ENCODE assay signal across 20 cellular contexts in the genomic region with DNA sequence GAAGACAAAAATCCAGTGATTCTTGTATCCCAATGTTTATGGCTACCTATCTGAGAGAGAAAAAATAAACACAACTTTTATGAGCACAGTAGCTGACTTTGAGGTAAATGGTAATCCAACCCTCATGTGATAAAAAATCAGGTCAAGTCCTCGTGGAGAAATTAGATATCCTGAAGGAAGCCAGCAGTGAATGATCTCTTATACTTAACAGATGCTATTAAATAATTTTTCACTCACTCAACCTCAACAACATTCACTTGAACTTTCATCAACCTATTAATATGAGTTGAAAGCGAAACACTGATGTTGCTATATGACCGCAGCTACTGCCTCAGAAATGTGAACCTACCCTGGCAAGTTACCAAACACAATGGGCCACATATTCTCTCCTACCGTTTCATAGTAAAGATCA.
DNase-seq lines count a peak whose midpoint lies in the region; ATAC-seq, FAIRE-seq and TF ChIP-seq lines count a peak whose summit lies in the region.
"Had no signal": no experiment of that assay in that cellular context is flagged by ENCODE, and none has a peak within 500 bp of the region (broad histone marks: within the 10 kb centered on the region; RNA-seq: fewer than 3 reads in every experiment).

No MANE protein-coding gene starts in this region.

- H3K4me1 Mint-ChIP-seq in naive thymus-derived CD8-positive, alpha-beta T cell = no peaks in the 10 kb centered on the region
- H3K4me1 Mint-ChIP-seq: CD14-positive monocyte had no signal

- no peak overlapping the region for H2AFZ ChIP-seq in HepG2 (ENCODE audit: low read length)

- intact Hi-C loops in HepG2 (cut with micrococcal nuclease; ENCODE audit: unreplicated experiment) = no loop called here
- intact Hi-C loops in right lobe of liver (cut with DNase I) = no loop called here
- intact Hi-C loops in left colon (cut with DNase I, micrococcal nuclease) = no loop called here

- TF ChIP-seq POLR2A in HepG2 (IDR thresholded peaks at IDR 0.05; ENCODE audit: insufficient read depth in 1 of 2, low read depth in 2 of 2, low read length in 2 of 2) (no peak), right lobe of liver (IDR thresholded peaks at IDR 0.05) (no peak)

- BruUV-seq in HepG2 (replicated peaks; lab: Mats Ljungman, UMichigan) = no TSS peak

- H3K9ac ChIP-seq in HepG2 (ENCODE audit: insufficient read depth, low read depth, low read length) = no peak overlapping the region

- FAIRE-seq in HepG2 (lab: Jason Lieb, UNC) (no peak), small intestine (lab: Jason Lieb, UNC) (no peak)

- WGBS in HepG2 (ENCODE audit: low lambda C conversion rate) = 76% methylated on average over 4 of the region's 4 CpGs
- WGBS in right lobe of liver (ENCODE audit: insufficient coverage, low coverage, low lambda C conversion rate, missing lambda C conversion rate) = 44% methylated on average over 4 of the region's 4 CpGs
- WGBS in small intestine, 3 donors = 15 to 42% (median 29%) methylated on average over 4 of the region's 4 CpGs

- TF ChIP-seq RAD21 in HepG2 (CRISPR knock-in tag; IDR thresholded peaks at IDR 0.05) = no peak

- H3K27ac ChIP-seq in HepG2 (ENCODE audit: extremely low read length, insufficient read depth, low read length) (no peak overlapping the region), right lobe of liver (no peak overlapping the region), small intestine (ENCODE audit: low read depth in 1 of 2, low read length in 1 of 2) (no peak overlapping the region)
- H3K27ac ChIP-seq: adrenal gland, sigmoid colon had no signal

- H3K36me3 ChIP-seq in HepG2 (replicated peaks in 1 of 2; ENCODE audit: control insufficient read depth in 1 of 2, insufficient read depth in 2 of 2, low read length in 2 of 2) (peaks cover 0 to 24% of the 10 kb centered on the region in 2 experiments; a peak in 3 of 5 replicates), right lobe of liver (no peaks in the 10 kb centered on the region), small intestine (ENCODE audit: control insufficient read depth in 2 of 2, insufficient read depth in 2 of 2, low read length in 2 of 2) (no peaks in the 10 kb centered on the region)
- H3K36me3 ChIP-seq: adrenal gland, MG63, sigmoid colon had no signal

- H3K27me3 ChIP-seq in HepG2 (ENCODE audit: control insufficient read depth in 1 of 2, insufficient read depth in 2 of 2, low read length in 2 of 2) = no peaks in the 10 kb centered on the region
- peaks cover 0 to 37% of the 10 kb centered on the region in 2 donors for H3K27me3 ChIP-seq in right lobe of liver
- H3K27me3 ChIP-seq in small intestine (ENCODE audit: control insufficient read depth in 2 of 2, insufficient read depth in 2 of 2, low read length in 2 of 2) = no peaks in the 10 kb centered on the region
- H3K27me3 ChIP-seq: MG63, sigmoid colon had no signal

- TF ChIP-seq EP300 in HepG2 (IDR thresholded peaks at IDR 0.05; ENCODE audit: low read depth in 2 of 2, low read length in 2 of 2) = no peak
- no peak for TF ChIP-seq EP300 in HepG2 (CRISPR knock-in tag; IDR thresholded peaks at IDR 0.05; ENCODE audit: borderline replicate concordance)

- H3K36me3 Mint-ChIP-seq in naive thymus-derived CD8-positive, alpha-beta T cell = no peaks in the 10 kb centered on the region
- H3K36me3 Mint-ChIP-seq: CD14-positive monocyte had no signal

- peaks cover 88% of the 10 kb centered on the region for H3K79me2 ChIP-seq in HepG2 (ENCODE audit: insufficient read depth, low read length)

- TF ChIP-seq CTCF in HepG2 (CRISPR knock-in tag; IDR thresholded peaks at IDR 0.05) (no peak), right lobe of liver (IDR thresholded peaks at IDR 0.05) (no peak)

- CTCF ChIA-PET in HepG2 (lab: Yijun Ruan, JAX; ENCODE audit: low intra/inter-chr PET ratio, low total read pairs) = no interaction called here

- H3K4me2 ChIP-seq in HepG2 (ENCODE audit: low read depth, low read length) = no peak overlapping the region

- in situ Hi-C loops in HepG2 (cut with HindIII; ENCODE audit: extremely low pct_ligation_motif_present, low pct_unique_long_range_greater_than_20kb) = no loop called here

- POLR2A ChIA-PET in HepG2 (lab: Yijun Ruan, JAX) = no interaction called here
- POLR2A ChIA-PET in naive thymus-derived CD8-positive, alpha-beta T cell (lab: Charles Lee) = no interaction called here

- peaks cover 43% of the 10 kb centered on the region for H3K4me1 ChIP-seq in HepG2 (ENCODE audit: insufficient read depth, low read length)
- H3K4me1 ChIP-seq in right lobe of liver = peaks cover 0 to 8% (median 0%) of the 10 kb centered on the region in 4 donors
- no peaks in the 10 kb centered on the region for H3K4me1 ChIP-seq in small intestine (ENCODE audit: control insufficient read depth in 2 of 2, insufficient read depth in 1 of 2, low read depth in 1 of 2, low read length in 1 of 2)
- H3K4me1 ChIP-seq: adrenal gland, sigmoid colon had no signal

- no peak overlapping the region for H3K4me3 Mint-ChIP-seq in naive thymus-derived CD8-positive, alpha-beta T cell
- H3K4me3 Mint-ChIP-seq: CD14-positive monocyte; T-helper 1 cell treated with Interleukin-12 subunit alpha and Interleukin-12 subunit beta and Interleukin-4 antibody, amounts not matched to agents 30 μg/mL and 1 μg/mL, for 36 hours had no signal

- H3K9me3 Mint-ChIP-seq in naive thymus-derived CD8-positive, alpha-beta T cell = no peaks in the 10 kb centered on the region
- H3K9me3 Mint-ChIP-seq: T-helper 1 cell treated with Interleukin-12 subunit alpha and Interleukin-12 subunit beta and Interleukin-4 antibody, amounts not matched to agents 30 μg/mL and 1 μg/mL, for 36 hours had no signal

- DNase-seq in HepG2 (ENCODE audit: low spot score) = no peak
- DNase-seq in right lobe of liver = no peak
- DNase-seq in NCI-H2196 treated with DMSO at 0.1 percent for 48 hours (lab: John Stamatoyannopoulos, UW; ENCODE audit: unreplicated experiment) = peak; percentile 3
- DNase-seq in small intestine = peak; percentile 3
- DNase-seq in left colon = no peak
- no peak for DNase-seq in naive thymus-derived CD8-positive, alpha-beta T cell
- no peak for DNase-seq in NCI-H1694 treated with DMSO at 0.1 percent for 48 hours (lab: John Stamatoyannopoulos, UW)
- DNase-seq: activated CD4-positive, CD25-positive, alpha-beta regulatory T cell; adrenal gland; effector CD8-positive, alpha-beta T cell; glutamatergic neuron; islet precursor cell; MG63; NCI-H2081 treated with DMSO at 0.1 percent for 48 hours; SHP77; sigmoid colon; stimulated activated CD4-positive, alpha-beta T cell treated with anti-CD3 and anti-CD28 coated beads, Interleukin-2, amount 100 ng/mL, for 24 hours had no signal

- ATAC-seq in HepG2 (no peak), right lobe of liver (no peak), HG02981 (IDR thresholded peaks at IDR 0.05; ENCODE audit: unreplicated experiment) (peak; percentile 51), left colon (no peak)
- ATAC-seq in naive thymus-derived CD8-positive, alpha-beta T cell = no peak

- no peak overlapping the region for H3K27ac Mint-ChIP-seq in naive thymus-derived CD8-positive, alpha-beta T cell
- H3K27ac Mint-ChIP-seq: CD14-positive monocyte; T-helper 1 cell treated with Interleukin-12 subunit alpha and Interleukin-12 subunit beta and Interleukin-4 antibody, amounts not matched to agents 30 μg/mL and 1 μg/mL, for 36 hours had no signal

- H3K4me3 ChIP-seq in HepG2 (replicated peaks in 1 of 3; ENCODE audit: insufficient read depth in 1 of 3, low read depth in 2 of 3, low read length in 3 of 3) (no peak overlapping the region), right lobe of liver (no peak overlapping the region), small intestine (ENCODE audit: low read depth in 1 of 2, low read length in 2 of 2) (no peak overlapping the region)
- H3K4me3 ChIP-seq: adrenal gland, MG63, sigmoid colon had no signal

- H3K27me3 Mint-ChIP-seq in naive thymus-derived CD8-positive, alpha-beta T cell = no peaks in the 10 kb centered on the region

- H4K20me1 ChIP-seq in HepG2 (ENCODE audit: insufficient read depth, low read length) = peaks cover 88% of the 10 kb centered on the region

- no peaks in the 10 kb centered on the region for H3K9me3 ChIP-seq in HepG2 (ENCODE audit: low read length)
- H3K9me3 ChIP-seq in right lobe of liver = no peaks in the 10 kb centered on the region
- H3K9me3 ChIP-seq in small intestine (ENCODE audit: control insufficient read depth, low read depth) = no peaks in the 10 kb centered on the region
- H3K9me3 ChIP-seq: adrenal gland, MG63, sigmoid colon had no signal

TF ChIP-seq in HepG2, 621 proteins besides CTCF, POLR2A, EP300 and RAD21:
- TF ChIP-seq RBM22 (optimal IDR thresholded peaks at IDR 0.05; ENCODE audit: low read length) (peak; percentile 28), STAT5B (CRISPR knock-in tag; IDR thresholded peaks at IDR 0.05) (no peak)
TF ChIP-seq in HepG2: peak in this region for 1.

Comparison
In these comparisons a context has a peak if more than half of its experiments do, and no peak if none do; other contexts are left out.
1. DNase-seq: peak in NCI-H2196 treated with DMSO at 0.1 percent for 48 hours (single experiment) and small intestine (single experiment); none in HepG2 (single experiment), right lobe of liver (0 of 3), left colon (0 of 2), naive thymus-derived CD8-positive, alpha-beta T cell (0 of 10) and NCI-H1694 treated with DMSO at 0.1 percent for 48 hours (single experiment).